14 cellular contexts compared by ENCODE assay signal in the genomic region with DNA sequence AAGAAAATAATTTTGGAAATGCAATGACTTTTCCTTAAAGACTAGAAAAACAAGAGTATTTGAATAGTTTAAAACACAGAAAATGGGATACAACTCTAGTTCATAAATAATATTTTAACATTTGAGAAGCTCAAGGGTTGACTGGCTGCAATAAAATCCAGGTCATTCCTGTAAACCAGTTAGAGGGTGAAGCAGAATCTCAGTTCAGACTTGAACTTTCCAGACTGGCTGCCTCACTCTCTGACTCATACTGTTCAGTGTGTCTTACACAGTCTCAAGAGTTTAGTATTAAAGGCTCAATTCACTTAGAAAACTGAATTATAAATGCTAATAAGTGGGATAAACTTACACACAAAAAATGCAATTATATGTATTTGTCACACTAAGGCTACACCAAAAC.
A peak's percentile ranks its signal among the peaks of the same experiment; 100 is the strongest.
DNase-seq lines count a peak whose midpoint lies in the region; ATAC-seq, FAIRE-seq and TF ChIP-seq lines count a peak whose summit lies in the region.
"Had no signal": no experiment of that assay in that cellular context is flagged by ENCODE, and none has a peak within 500 bp of the region (broad histone marks: within the 10 kb centered on the region; RNA-seq: fewer than 3 reads in every experiment).

No MANE protein-coding gene starts in this region.

- H3K4me2 ChIP-seq in keratinocyte (ENCODE audit: control insufficient read depth, extremely low read depth, insufficient read depth, low read depth, low read length), result no peak overlapping the region
- H3K4me2 ChIP-seq: BLaER1 had no signal

- no peak overlapping the region for H3K9ac ChIP-seq in keratinocyte (ENCODE audit: control insufficient read depth, extremely low read depth, insufficient read depth, low read length)
- H3K9ac ChIP-seq: BLaER1 had no signal

- in situ Hi-C loops in brain microvascular endothelial cell (cut with HindIII; ENCODE audit: low pct_ligation_motif_present, low sequenced_read_pairs), result no loop called here

- peak; percentile 67 for FAIRE-seq in keratinocyte (lab: Jason Lieb, UNC)

- ATAC-seq in GM21360 (IDR thresholded peaks at IDR 0.05; ENCODE audit: unreplicated experiment), result no peak
- ATAC-seq in HG02840 (IDR thresholded peaks at IDR 0.05; ENCODE audit: low FRiP score, unreplicated experiment), result no peak
- ATAC-seq: body of pancreas had no signal

- H3K9me3 ChIP-seq in keratinocyte (ENCODE audit: control insufficient read depth, low read depth, low read length), result no peaks in the 10 kb centered on the region
- H3K9me3 ChIP-seq: BLaER1, body of pancreas had no signal

- H3K4me1 ChIP-seq in keratinocyte (ENCODE audit: control insufficient read depth, extremely low read depth, insufficient read depth, low read length), result peaks cover 7% of the 10 kb centered on the region
- H3K4me1 ChIP-seq: BLaER1, body of pancreas had no signal

- DNase-seq in AG08395 (ENCODE audit: low spot score) (peak; percentile 65), HT1080 (ENCODE audit: low read depth) (peak; percentile 29), brain microvascular endothelial cell (peak; percentile 69), keratinocyte (ENCODE audit: low read depth, low spot score) (no peak), OCI-M2 (lab: John Stamatoyannopoulos, UW; ENCODE audit: unreplicated experiment) (no peak), LoVo (ENCODE audit: low spot score) (no peak)
- DNase-seq: body of pancreas; NCI-H1436 treated with DMSO at 0.1 percent for 48 hours; SHP77; stimulated activated CD4-positive, alpha-beta T cell treated with anti-CD3 and anti-CD28 coated beads, Interleukin-4, amount 100 ng/mL, for 24 hours; stimulated activated naive CD4-positive, alpha-beta T cell treated with Interleukin-2 at 50 U/mL for 16 hours had no signal

- TF ChIP-seq CTCF in brain microvascular endothelial cell (IDR thresholded peaks at IDR 0.05; ENCODE audit: low read depth, low read length, missing control alignments) (no peak), keratinocyte (optimal IDR thresholded peaks at IDR 0.05 in 1 of 3, IDR thresholded peaks at IDR 0.05 in 1 of 3, conservative IDR thresholded peaks at IDR 0.05 in 1 of 3; ENCODE audit: extremely low read depth in 1 of 3, insufficient read depth in 2 of 3, low read length in 3 of 3) (no peak)

- H3K9me1 ChIP-seq in keratinocyte (ENCODE audit: control insufficient read depth, extremely low read depth, insufficient read depth, low read length), result no peaks in the 10 kb centered on the region

- no peaks in the 10 kb centered on the region for H4K20me1 ChIP-seq in keratinocyte (ENCODE audit: control insufficient read depth, extremely low read depth, insufficient read depth, low read length)
- H4K20me1 ChIP-seq: BLaER1 had no signal

- H3K27ac ChIP-seq in brain microvascular endothelial cell, result no peak overlapping the region
- H3K27ac ChIP-seq in keratinocyte (ENCODE audit: control insufficient read depth, insufficient read depth, low read length), result no peak overlapping the region
- H3K27ac ChIP-seq: BLaER1, body of pancreas had no signal

- H3K27me3 ChIP-seq in brain microvascular endothelial cell (replicated peaks) (no peaks in the 10 kb centered on the region), keratinocyte (ENCODE audit: control insufficient read depth, extremely low read depth, insufficient read depth, low read length) (no peaks in the 10 kb centered on the region)
- H3K27me3 ChIP-seq: BLaER1, body of pancreas had no signal

- no peaks in the 10 kb centered on the region for H3K79me2 ChIP-seq in keratinocyte (ENCODE audit: control insufficient read depth, insufficient read depth, low read length)

- no peak overlapping the region for H2AFZ ChIP-seq in keratinocyte (ENCODE audit: control insufficient read depth, low read length)

- dilution Hi-C loops in keratinocyte (cut with MboI; ENCODE audit: extremely low pct_ligation_motif_present, low sequenced_read_pairs), result no loop called here

- H3K4me3 ChIP-seq in brain microvascular endothelial cell (ENCODE audit: low read depth, low read length) (no peak overlapping the region), keratinocyte (ENCODE audit: control insufficient read depth in 2 of 3, extremely low read depth in 1 of 3, insufficient read depth in 2 of 3, low read depth in 1 of 3, low read length in 3 of 3) (no peak overlapping the region)
- H3K4me3 ChIP-seq: BLaER1, body of pancreas had no signal

- H3K36me3 ChIP-seq in brain microvascular endothelial cell (replicated peaks), result peaks cover 51% of the 10 kb centered on the region
- peaks cover 23 to 27% of the 10 kb centered on the region in 2 experiments for H3K36me3 ChIP-seq in keratinocyte (ENCODE audit: control insufficient read depth in 2 of 2, extremely low read depth in 1 of 2, insufficient read depth in 2 of 2, low read length in 2 of 2)

Comparison
In these comparisons a context has a peak if more than half of its experiments do, and no peak if none do; other contexts are left out.
1. DNase-seq: peak in AG08395 (single experiment), HT1080 (single experiment) and brain microvascular endothelial cell (single experiment); none in keratinocyte (single experiment), OCI-M2 (single experiment) and LoVo (single experiment).